8 cellular contexts compared by ENCODE assay signal in the genomic region with DNA sequence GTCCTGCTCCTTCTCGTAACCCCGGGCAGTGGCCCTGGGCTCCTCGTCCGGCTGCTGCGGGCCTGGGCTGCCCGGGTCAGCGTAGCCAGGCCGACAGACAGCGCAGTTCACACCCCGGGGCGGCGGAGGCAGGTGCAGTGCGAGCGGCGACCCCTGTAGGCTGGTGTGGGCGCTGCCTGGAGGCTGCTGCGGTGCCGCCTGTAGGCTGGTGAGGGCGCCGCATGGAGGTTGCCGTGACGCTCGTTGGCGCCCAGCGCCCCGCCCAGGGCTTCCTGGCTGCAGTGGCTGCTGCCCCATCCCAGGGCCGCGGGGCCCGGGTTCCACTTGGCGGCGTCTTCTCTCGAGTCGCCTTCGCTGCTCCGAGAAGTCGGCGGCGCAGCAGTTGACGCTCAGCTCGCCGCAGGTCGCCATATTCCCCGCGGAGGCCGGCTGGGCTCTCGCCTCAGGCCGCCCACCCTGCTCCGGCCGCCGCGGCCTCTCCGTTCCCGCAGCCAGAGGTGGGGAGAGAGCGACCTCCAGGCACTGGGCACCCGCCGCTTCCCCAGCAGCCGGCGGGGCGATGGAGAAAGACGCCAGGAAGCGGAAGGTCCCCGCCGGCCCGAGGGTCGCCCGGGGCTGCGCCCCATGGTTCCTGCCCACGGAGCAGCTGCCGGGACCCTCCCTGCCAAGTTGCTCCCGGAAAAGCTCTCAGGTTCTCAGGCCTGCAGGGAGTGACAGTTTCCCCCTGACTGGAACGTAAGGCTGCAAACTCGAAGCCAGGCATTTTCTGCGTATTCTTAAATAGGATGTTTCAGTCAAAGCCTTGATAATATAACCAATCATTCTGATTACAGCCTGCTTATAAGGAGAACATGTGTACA. TPM values are rescaled to one million over a fixed set of nuclear protein-coding genes. Genes with fewer than 3 reads are reported as not detected.
DNase-seq lines count a peak whose midpoint lies in the region; ATAC-seq, FAIRE-seq and TF ChIP-seq lines count a peak whose summit lies in the region.
"Not testable (repeated sequence)": the region's sequence is repeated elsewhere in the genome, so short reads cannot be mapped to it uniquely, and the experiment has no call there.

A gene (plus strand): TSS at position 265 of the 860 bp plus-strand sequence. CDS start 5,533 bp downstream, outside the sequence.

- H2AFZ ChIP-seq in GM23338, result not testable (repeated sequence)

- H3K4me3 ChIP-seq in GM23338, result not testable (repeated sequence)

- DNase-seq in GM18507 (ENCODE audit: extremely low spot score, insufficient read length, low read depth); GM23338 (ENCODE audit: low spot score); activated naive CD8-positive, alpha-beta T cell treated with anti-CD3 and anti-CD28 coated beads, Interleukin-2, amount 10 ng/mL, durations not matched to agents 7 days and 5 days; left colon; stimulated activated naive B cell treated with anti-CD40 and anti-IgM and Interleukin-4, amounts not matched to agents 10 μg/mL and 1 μg/mL and 100 μg/mL, for 72 hours: not testable (repeated sequence)

- intact Hi-C loops in left colon (cut with DNase I, micrococcal nuclease), result not testable (repeated sequence)

- H3K4me1 ChIP-seq in GM23338 (ENCODE audit: insufficient read depth), result not testable (repeated sequence)

- not testable (repeated sequence) for H3K27me3 Mint-ChIP-seq in GM23338 (ENCODE audit: insufficient read depth, low read depth, poor library complexity); activated naive CD8-positive, alpha-beta T cell treated with anti-CD3 and anti-CD28 coated beads, Interleukin-2, amount 10 ng/mL, durations not matched to agents 7 days and 5 days; stimulated activated naive B cell treated with anti-CD40 and anti-IgM and Interleukin-4, amounts not matched to agents 10 μg/mL and 1 μg/mL and 100 μg/mL, for 72 hours

- not testable (repeated sequence) for H3K4me3 Mint-ChIP-seq in GM23338; activated naive CD8-positive, alpha-beta T cell treated with anti-CD3 and anti-CD28 coated beads, Interleukin-2, amount 10 ng/mL, durations not matched to agents 7 days and 5 days; stimulated activated naive B cell treated with anti-CD40 and anti-IgM and Interleukin-4, amounts not matched to agents 10 μg/mL and 1 μg/mL and 100 μg/mL, for 72 hours

- not testable (repeated sequence) for H3K4me1 Mint-ChIP-seq in GM23338; activated naive CD8-positive, alpha-beta T cell treated with anti-CD3 and anti-CD28 coated beads, Interleukin-2, amount 10 ng/mL, durations not matched to agents 7 days and 5 days; stimulated activated naive B cell treated with anti-CD40 and anti-IgM and Interleukin-4, amounts not matched to agents 10 μg/mL and 1 μg/mL and 100 μg/mL, for 72 hours

- H3K27ac ChIP-seq in GM23338 (ENCODE audit: low read depth), result not testable (repeated sequence)

- H3K27me3 ChIP-seq in GM23338 (ENCODE audit: insufficient read depth), result not testable (repeated sequence)

- TF ChIP-seq CTCF in GM23338 (conservative IDR thresholded peaks at IDR 0.05; ENCODE audit: low read depth in 2 of 2), result not testable (repeated sequence)

- not testable (repeated sequence) for H3K79me2 ChIP-seq in GM23338 (replicated peaks; ENCODE audit: insufficient read depth)

- not testable (repeated sequence) for H3K9me2 ChIP-seq in GM23338 (ENCODE audit: insufficient read depth)

- not testable (repeated sequence) for H3K27ac Mint-ChIP-seq in GM23338; activated naive CD8-positive, alpha-beta T cell treated with anti-CD3 and anti-CD28 coated beads, Interleukin-2, amount 10 ng/mL, durations not matched to agents 7 days and 5 days; stimulated activated naive B cell treated with anti-CD40 and anti-IgM and Interleukin-4, amounts not matched to agents 10 μg/mL and 1 μg/mL and 100 μg/mL, for 72 hours

- peak; percentile 91 for FAIRE-seq in GM18507 (lab: Jason Lieb, UNC)

- ATAC-seq in GM19397 (IDR thresholded peaks at IDR 0.05; ENCODE audit: unreplicated experiment), result peak; percentile 98
- ATAC-seq in GM23338, result peak; percentile 99
- ATAC-seq in HG03045 (IDR thresholded peaks at IDR 0.05; ENCODE audit: unreplicated experiment), result peak; percentile 95
- peak; percentile 96 for ATAC-seq in HG03521 (IDR thresholded peaks at IDR 0.05; ENCODE audit: unreplicated experiment)
- ATAC-seq in activated naive CD8-positive, alpha-beta T cell treated with anti-CD3 and anti-CD28 coated beads, Interleukin-2, amount 10 ng/mL, durations not matched to agents 7 days and 5 days (ENCODE audit: low read depth), result peak; percentile 100
- ATAC-seq in left colon, result peak; percentile 90
- peak; percentile 99 for ATAC-seq in stimulated activated naive B cell treated with anti-CD40 and anti-IgM and Interleukin-4, amounts not matched to agents 10 μg/mL and 1 μg/mL and 100 μg/mL, for 72 hours (replicated peaks)

- H4K20me1 ChIP-seq in GM23338 (replicated peaks; ENCODE audit: insufficient read depth), result not testable (repeated sequence)

- H3K9me3 Mint-ChIP-seq in GM23338; activated naive CD8-positive, alpha-beta T cell treated with anti-CD3 and anti-CD28 coated beads, Interleukin-2, amount 10 ng/mL, durations not matched to agents 7 days and 5 days; stimulated activated naive B cell treated with anti-CD40 and anti-IgM and Interleukin-4, amounts not matched to agents 10 μg/mL and 1 μg/mL and 100 μg/mL, for 72 hours: not testable (repeated sequence)

- H3F3A ChIP-seq in GM23338 (replicated peaks; ENCODE audit: low read depth), result not testable (repeated sequence)

- not testable (repeated sequence) for H3K4me2 ChIP-seq in GM23338

- H3K36me3 ChIP-seq in GM23338 (ENCODE audit: insufficient read depth), result not testable (repeated sequence)

- not testable (repeated sequence) for H3K36me3 Mint-ChIP-seq in GM23338 (ENCODE audit: low read depth); activated naive CD8-positive, alpha-beta T cell treated with anti-CD3 and anti-CD28 coated beads, Interleukin-2, amount 10 ng/mL, durations not matched to agents 7 days and 5 days; stimulated activated naive B cell treated with anti-CD40 and anti-IgM and Interleukin-4, amounts not matched to agents 10 μg/mL and 1 μg/mL and 100 μg/mL, for 72 hours

- POLR2A ChIA-PET in activated naive CD8-positive, alpha-beta T cell treated with anti-CD3 and anti-CD28 coated beads, Interleukin-2, amount 10 ng/mL, durations not matched to agents 7 days and 5 days (lab: Charles Lee), result not testable (repeated sequence)

RNA-seq across cellular contexts. Expression of the gene that starts here (rescaled TPM):
- total RNA-seq in GM23338 (2014; rRNA removed; shearing (Covaris generic)), result 3.7 and 6.7 TPM in 2 replicates
- polyA plus RNA-seq in GM23338 (2016; fragmentation: Nextera tagmentation; extraction: Ambion mirVana), result 21.3 TPM in 2 replicates
- 1 to 10 TPM; 1.5 to 2.6 TPM for total RNA-seq in activated naive CD8-positive, alpha-beta T cell treated with anti-CD3 and anti-CD28 coated beads, Interleukin-2, amount 10 ng/mL, durations not matched to agents 7 days and 5 days
- total RNA-seq in left colon, result 1 to 10 TPM in 1 of 2 donors, under 1 TPM in 1; 0.28 to 2.8 TPM
